In genomic region chr5:1456110-1456881, GRCh38 we compare ENCODE assay signal across 2 cellular contexts.
TF ChIP-seq lines count a peak whose summit lies in the region.

No MANE protein-coding gene starts in this region.

TF ChIP-seq in K562, 482 proteins besides CTCF, POLR2A, EP300 and RAD21:
- TF ChIP-seq CBX5 (IDR thresholded peaks at IDR 0.05; ENCODE audit: borderline replicate concordance, low read depth): peak; percentile 81; the same call in 1 of the 2 replicates
- TF ChIP-seq CBX3 (IDR thresholded peaks at IDR 0.05; ENCODE audit: borderline replicate concordance in 1 of 2, low read length in 2 of 2): peak in 1 of 2 experiments; percentile 98; a peak in 2 of 3 replicates
- TF ChIP-seq CBX1 (IDR thresholded peaks at IDR 0.05; ENCODE audit: low read depth): 0 out of 2 replicates have a peak, but pooled peaks have one; percentile 28

TF ChIP-seq in HepG2, 621 proteins besides CTCF, POLR2A, EP300 and RAD21:
- TF ChIP-seq ZNF317 (CRISPR knock-in tag; IDR thresholded peaks at IDR 0.05): peak; percentile 99
